In genomic region chr6:53412316-53412715, GRCh38 we compare ENCODE assay signal across 1 cellular context.
TF ChIP-seq lines count a peak whose summit lies in the region.

No MANE protein-coding gene starts in this region.

TF ChIP-seq in liver, 16 proteins besides CTCF, POLR2A, EP300 and RAD21:
- no peak for TF ChIP-seq REST (IDR thresholded peaks at IDR 0.05)
- TF ChIP-seq RXRA (IDR thresholded peaks at IDR 0.05): no peak
- TF ChIP-seq JUND (IDR thresholded peaks at IDR 0.05): no peak
- TF ChIP-seq NR2F2 (IDR thresholded peaks at IDR 0.05): no peak
- no peak for TF ChIP-seq HNF4A (conservative IDR thresholded peaks at IDR 0.05)
- TF ChIP-seq SP1 (IDR thresholded peaks at IDR 0.05): no peak
- TF ChIP-seq FOXA2 (IDR thresholded peaks at IDR 0.05): no peak
- TF ChIP-seq, protein P1, sequence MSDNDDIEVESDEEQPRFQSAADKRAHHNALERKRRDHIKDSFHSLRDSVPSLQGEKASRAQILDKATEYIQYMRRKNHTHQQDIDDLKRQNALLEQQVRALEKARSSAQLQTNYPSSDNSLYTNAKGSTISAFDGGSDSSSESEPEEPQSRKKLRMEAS (IDR thresholded peaks at IDR 0.05): no peak
- TF ChIP-seq TAF1 (conservative IDR thresholded peaks at IDR 0.05): no peak
- no peak for TF ChIP-seq EGR1 (IDR thresholded peaks at IDR 0.05; ENCODE audit: low read depth in 2 of 2)
- no peak for TF ChIP-seq HNF4G (IDR thresholded peaks at IDR 0.05)
- no peak for TF ChIP-seq ATF3 (IDR thresholded peaks at IDR 0.05)
